Comparison of ENCODE assay signal across 12 cellular contexts in the genomic region with DNA sequence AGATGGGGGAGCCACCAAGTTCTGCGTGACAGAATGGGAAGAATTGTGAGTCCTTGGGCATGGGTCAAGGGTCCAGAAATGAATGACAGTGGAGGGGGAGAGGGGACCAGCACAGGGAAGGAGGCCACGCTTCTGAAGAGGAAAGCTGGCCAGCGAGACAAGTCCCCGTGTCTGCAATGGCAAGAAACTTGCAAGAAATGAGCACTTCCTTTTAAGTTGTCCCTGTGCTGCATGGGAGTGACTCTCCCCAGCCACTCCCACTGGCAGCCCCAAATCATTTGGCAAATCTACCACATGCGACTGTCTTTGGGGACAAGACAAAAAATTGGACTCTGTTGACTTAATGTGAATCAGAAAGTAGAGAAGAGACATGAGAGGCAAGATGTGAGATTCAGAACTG.
"Had no signal": no experiment of that assay in that cellular context is flagged by ENCODE, and none has a peak within 500 bp of the region (broad histone marks: within the 10 kb centered on the region; RNA-seq: fewer than 3 reads in every experiment).

No MANE protein-coding gene starts in this region.

- H3K27me3 ChIP-seq: colonic mucosa had no signal

- H3K36me3 ChIP-seq: colonic mucosa, tibial artery had no signal

- H3K27ac ChIP-seq: colonic mucosa, tibial artery had no signal

- DNase-seq: activated CD4-positive, alpha-beta T cell treated with anti-CD3 and anti-CD28 coated beads for 48 hours; activated CD8-positive, alpha-beta T cell treated with anti-CD3 and anti-CD28 coated beads for 36 hours; activated gamma-delta T cell treated with Interleukin-2 at 50 U/mL for 16 hours; activated T-cell treated with anti-CD3 and anti-CD28 coated beads, Interleukin-2, amount 50 U/mL, for 72 hours; amniotic stem cell; colonic mucosa; effector CD8-positive, alpha-beta T cell; foreskin melanocyte; nucleus accumbens; posterior cingulate gyrus; T-helper 9 cell; tibial artery had no signal

- H3K9me3 ChIP-seq: colonic mucosa, tibial artery had no signal

- H3K4me3 ChIP-seq: colonic mucosa, tibial artery had no signal

- H3K4me1 ChIP-seq: colonic mucosa, tibial artery had no signal
